In genomic region chr1:149841597-149842238, GRCh38 we compare ENCODE assay signal across 11 cellular contexts. TPM values are rescaled to one million over a fixed set of nuclear protein-coding genes. Genes with fewer than 3 reads are reported as not detected.
DNase-seq lines count a peak whose midpoint lies in the region; ATAC-seq, FAIRE-seq and TF ChIP-seq lines count a peak whose summit lies in the region.
"Not testable (repeated sequence)": the region's sequence is repeated elsewhere in the genome, so short reads cannot be mapped to it uniquely, and the experiment has no call there.
"Had no signal": no experiment of that assay in that cellular context is flagged by ENCODE, and none has a peak within 500 bp of the region (broad histone marks: within the 10 kb centered on the region; RNA-seq: fewer than 3 reads in every experiment).

No MANE protein-coding gene starts in this region.

- FAIRE-seq in pancreas (lab: Jason Lieb, UNC): not testable (repeated sequence)

- no CpG with 5 or more reads among the region's 53 CpGs for WGBS in pancreas, 2 donors

- not testable (repeated sequence) for H3K9me3 ChIP-seq in CD4-positive, alpha-beta T cell (ENCODE audit: control insufficient read depth, low read length); pancreas

- intact Hi-C loops in CD4-positive, alpha-beta T cell (cut with DNase I, micrococcal nuclease); Right ventricle myocardium inferior (cut with DNase I); pancreas (cut with DNase I): not testable (repeated sequence)

- not testable (repeated sequence) for DNase-seq in CD4-positive, alpha-beta T cell; WTC11 (ENCODE audit: low spot score); Right ventricle myocardium inferior (ENCODE audit: missing footprints); pancreas

- not testable (repeated sequence) for H3K27me3 Mint-ChIP-seq in CD4-positive, alpha-beta T cell; WTC11 (ENCODE audit: low read depth)

- CTCF ChIA-PET in CD4-positive, alpha-beta T cell (lab: Charles Lee); WTC11 (lab: Charles Lee): not testable (repeated sequence)

- not testable (repeated sequence) for H3K27ac Mint-ChIP-seq in CD4-positive, alpha-beta T cell; WTC11

- not testable (repeated sequence) for H3K27ac ChIP-seq in CD4-positive, alpha-beta T cell (ENCODE audit: low read depth, low read length); pancreas

- not testable (repeated sequence) for TF ChIP-seq CTCF in CD4-positive, alpha-beta T cell (IDR thresholded peaks at IDR 0.05); WTC11 (IDR thresholded peaks at IDR 0.05); pancreas (IDR thresholded peaks at IDR 0.05)

- not testable (repeated sequence) for H3K27me3 ChIP-seq in CD4-positive, alpha-beta T cell (ENCODE audit: control insufficient read depth, insufficient read depth, low read length); pancreas

- not testable (repeated sequence) for H3K9me3 Mint-ChIP-seq in CD4-positive, alpha-beta T cell; WTC11

- ATAC-seq in CD4-positive, alpha-beta T cell (ENCODE audit: poor library complexity): peak; percentile 60
- peak; percentile 33 for ATAC-seq in GM19035 (IDR thresholded peaks at IDR 0.05; ENCODE audit: unreplicated experiment)
- ATAC-seq in GM21528 (IDR thresholded peaks at IDR 0.05; ENCODE audit: low FRiP score, unreplicated experiment): peak; percentile 36
- peak; percentile 26 for ATAC-seq in HG02884 (IDR thresholded peaks at IDR 0.05; ENCODE audit: unreplicated experiment)
- ATAC-seq in HG03280 (IDR thresholded peaks at IDR 0.05; ENCODE audit: unreplicated experiment): peak; percentile 35
- peak; percentile 9 for ATAC-seq in WTC11
- peak; percentile 79 for ATAC-seq in Right ventricle myocardium inferior
- ATAC-seq in pancreas: peak; percentile 69 to 71 (median 70)

- H3K36me3 Mint-ChIP-seq in CD4-positive, alpha-beta T cell (ENCODE audit: low read depth): peaks cover 34% of the 10 kb centered on the region
- not testable (repeated sequence) for H3K36me3 Mint-ChIP-seq in WTC11

- not testable (repeated sequence) for H3K4me3 ChIP-seq in pancreas

- H3K36me3 ChIP-seq in pancreas: not testable (repeated sequence)

- not testable (repeated sequence) for H3K4me3 Mint-ChIP-seq in CD4-positive, alpha-beta T cell; WTC11

- H3K4me1 ChIP-seq in pancreas: peaks cover 7 to 15% (median 11%) of the 10 kb centered on the region in 3 donors

- POLR2A ChIA-PET in CD4-positive, alpha-beta T cell (lab: Charles Lee); WTC11 (lab: Charles Lee): not testable (repeated sequence)

- H3K4me1 Mint-ChIP-seq in CD4-positive, alpha-beta T cell (ENCODE audit: low read depth): peaks cover 34% of the 10 kb centered on the region
- H3K4me1 Mint-ChIP-seq in WTC11: peaks cover 21% of the 10 kb centered on the region

RNA-seq across cellular contexts. Expression of gene BOLA1, which starts 57.6 kb away (rescaled TPM):
- total RNA-seq in CD4-positive, alpha-beta T cell: 1 to 10 TPM; 4.6 to 6.4 TPM
- total RNA-seq in WTC11 (2021) (15.3 to 19.5 TPM (median 15.4 TPM) in 3 replicates), Right ventricle myocardium inferior (15.3 TPM), pancreas (1 to 10 TPM; 7.0 to 8.8 (median 8.5) TPM)
- 10 to 100 TPM; 19.6 to 24.1 TPM for polyA plus RNA-seq in pancreas

RNA-seq across cellular contexts. Expression of gene FCGR1A, which starts 59.2 kb away (rescaled TPM):
- total RNA-seq in CD4-positive, alpha-beta T cell: under 1 TPM in 1 of 2 experiments, not detected in 1; 0.17 TPM
- total RNA-seq in WTC11 (2021) (not detected in 3 replicates), Right ventricle myocardium inferior (1.4 TPM), pancreas (10 to 100 TPM in 1 of 6 donors, 1 to 10 TPM in 3, under 1 TPM in 2; 0.19 to 13.9 (median 2.0) TPM)
- 1 to 10 TPM; 5.3 to 5.8 TPM for polyA plus RNA-seq in pancreas
- total RNA-seq: activated T-helper 1 cell treated with anti-CD3 and anti-CD28 coated beads, Interleukin-12 subunit alpha, Interleukin-12 subunit beta, Interleukin-2, Interleukin-4 antibody, amounts not matched to agents 30 ng/mL and 10 ng/mL and 1 ng/mL, durations not matched to agents 14 hours and 24 hours and 36 hours; chondrocyte; SJSA1 had no signal

Comparison
In these comparisons a context has a peak if more than half of its experiments do, and no peak if none do; other contexts are left out.
1. ATAC-seq: peak in every context shown above with its lines; median percentile 79 in Right ventricle myocardium inferior; 70 in pancreas; 60 in CD4-positive, alpha-beta T cell; 36 in GM21528; 35 in HG03280; 33 in GM19035; 26 in HG02884; 9 in WTC11.